Comparison of ENCODE assay signal across 19 cellular contexts in genomic region chr6:125340175-125340835, GRCh38. TPM values are rescaled to one million over a fixed set of nuclear protein-coding genes. Genes with fewer than 3 reads are reported as not detected.
DNase-seq lines count a peak whose midpoint lies in the region; ATAC-seq and TF ChIP-seq lines count a peak whose summit lies in the region.
"Had no signal": no experiment of that assay in that cellular context is flagged by ENCODE, and none has a peak within 500 bp of the region (broad histone marks: within the 10 kb centered on the region; RNA-seq: fewer than 3 reads in every experiment).

No MANE protein-coding gene starts in this region.

- no peak overlapping the region for H3K9ac ChIP-seq in liver (ENCODE audit: low read depth in 1 of 2, low read length in 2 of 2)
- H3K9ac ChIP-seq: BLaER1 treated with 17β-estradiol and CSF1 and Interleukin-3, amounts not matched to agents 10 nM and 100 nM had no signal

- TF ChIP-seq POLR2A in right lobe of liver (IDR thresholded peaks at IDR 0.05): no peak

- no peak for TF ChIP-seq RAD21 in liver (IDR thresholded peaks at IDR 0.05)

- H3K4me3 Mint-ChIP-seq in mesothelial cell of epicardium: no peak overlapping the region
- H3K4me3 Mint-ChIP-seq in activated T-cell treated with anti-CD3 and anti-CD28 coated beads, Interleukin-2, amount 50 U/mL, for 4 hours: no peak overlapping the region
- H3K4me3 Mint-ChIP-seq: B cell; CD8-positive, alpha-beta T cell; HFFc6 had no signal

- H3K27ac ChIP-seq in liver (ENCODE audit: low read depth in 1 of 2, low read length in 2 of 2) (no peak overlapping the region), right lobe of liver (no peak overlapping the region), heart right ventricle (peak overlapping the region in 9 of 10 donors; percentile 10 to 79 (median 40)), aorta (ENCODE audit: low read depth in 1 of 2, low read length in 2 of 2) (no peak overlapping the region)
- H3K27ac ChIP-seq: BLaER1 treated with 17β-estradiol and CSF1 and Interleukin-3, amounts not matched to agents 10 nM and 100 nM had no signal

- intact Hi-C loops in right lobe of liver (cut with DNase I) (no loop called here), heart right ventricle (cut with DNase I) (loop anchor here in 1 of 10 donors (10.0 kb wide), 1 partner anchor 94 kb away; no protein-coding TSS in a partner anchor), aorta (cut with DNase I) (no loop called here)

- TF ChIP-seq CTCF in liver (IDR thresholded peaks at IDR 0.05; ENCODE audit: low read depth, low read length, missing input control) (no peak), right lobe of liver (IDR thresholded peaks at IDR 0.05) (no peak), heart right ventricle (IDR thresholded peaks at IDR 0.05) (no peak), mesothelial cell of epicardium (IDR thresholded peaks at IDR 0.05; ENCODE audit: unreplicated experiment) (no peak)

- 81% methylated on average over 3 of the region's 3 CpGs for WGBS in liver
- 80% methylated on average over 3 of the region's 3 CpGs for WGBS in right lobe of liver (ENCODE audit: insufficient coverage, low coverage, low lambda C conversion rate, missing lambda C conversion rate)
- 32 to 41% methylated on average over 3 of the region's 3 CpGs for WGBS in heart right ventricle, 2 donors
- 43 to 52% methylated on average over 3 of the region's 3 CpGs for WGBS in aorta, 2 donors

- no peaks in the 10 kb centered on the region for H3K4me1 ChIP-seq in liver (ENCODE audit: control insufficient read depth in 4 of 4, insufficient read depth in 4 of 4, low read length in 3 of 4)
- H3K4me1 ChIP-seq in right lobe of liver: no peaks in the 10 kb centered on the region
- peaks cover 0 to 20% (median 4%) of the 10 kb centered on the region in 9 donors for H3K4me1 ChIP-seq in heart right ventricle
- peaks cover 0 to 4% of the 10 kb centered on the region in 2 donors for H3K4me1 ChIP-seq in aorta (ENCODE audit: control insufficient read depth in 1 of 2, insufficient read depth in 2 of 2, low read length in 2 of 2)

- H3K4me1 Mint-ChIP-seq in mesothelial cell of epicardium: peaks cover 18% of the 10 kb centered on the region
- no peaks in the 10 kb centered on the region for H3K4me1 Mint-ChIP-seq in activated T-cell treated with anti-CD3 and anti-CD28 coated beads, Interleukin-2, amount 50 U/mL, for 4 hours (ENCODE audit: low read depth)
- H3K4me1 Mint-ChIP-seq: B cell had no signal

- H3K27ac Mint-ChIP-seq in mesothelial cell of epicardium: peak overlapping the region; percentile 28
- H3K27ac Mint-ChIP-seq: B cell; CD8-positive, alpha-beta T cell; HFFc6 had no signal

- no peaks in the 10 kb centered on the region for H3K36me3 ChIP-seq in liver (ENCODE audit: control insufficient read depth in 4 of 4, insufficient read depth in 3 of 4, low read depth in 1 of 4, low read length in 3 of 4)
- H3K36me3 ChIP-seq in right lobe of liver: no peaks in the 10 kb centered on the region
- H3K36me3 ChIP-seq in heart right ventricle: no peaks in the 10 kb centered on the region
- H3K36me3 ChIP-seq in aorta (ENCODE audit: control insufficient read depth in 1 of 2, insufficient read depth in 2 of 2, low read length in 1 of 2): no peaks in the 10 kb centered on the region
- H3K36me3 ChIP-seq: BLaER1 treated with 17β-estradiol and CSF1 and Interleukin-3, amounts not matched to agents 10 nM and 100 nM had no signal

- H3K9me3 Mint-ChIP-seq in mesothelial cell of epicardium: peaks cover 7% of the 10 kb centered on the region
- no peaks in the 10 kb centered on the region for H3K9me3 Mint-ChIP-seq in activated T-cell treated with anti-CD3 and anti-CD28 coated beads, Interleukin-2, amount 50 U/mL, for 4 hours
- H3K9me3 Mint-ChIP-seq: CD8-positive, alpha-beta T cell; HFFc6 had no signal

- H3K9me3 ChIP-seq in liver (ENCODE audit: control insufficient read depth in 4 of 4, low read length in 3 of 4): no peaks in the 10 kb centered on the region
- H3K9me3 ChIP-seq in right lobe of liver: no peaks in the 10 kb centered on the region
- peaks cover 0 to 5% (median 0%) of the 10 kb centered on the region in 11 donors for H3K9me3 ChIP-seq in heart right ventricle
- H3K9me3 ChIP-seq in aorta (ENCODE audit: control insufficient read depth, low read length): no peaks in the 10 kb centered on the region

- H3K4me3 ChIP-seq in liver (ENCODE audit: low read depth in 1 of 3, low read length in 3 of 3): no peak overlapping the region
- H3K4me3 ChIP-seq in right lobe of liver: no peak overlapping the region
- no peak overlapping the region for H3K4me3 ChIP-seq in heart right ventricle
- no peak overlapping the region for H3K4me3 ChIP-seq in aorta (ENCODE audit: low read length in 2 of 2)
- H3K4me3 ChIP-seq: BLaER1 treated with 17β-estradiol and CSF1 and Interleukin-3, amounts not matched to agents 10 nM and 100 nM had no signal

- DNase-seq in right lobe of liver (no peak), heart right ventricle (peak in 1 of 2 donors; percentile 64), mesothelial cell of epicardium (ENCODE audit: low spot score in 2 of 2, unreplicated experiment in 2 of 2) (no peak), aorta (no peak), NCI-H345 treated with DMSO at 0.1 percent for 48 hours (lab: John Stamatoyannopoulos, UW; ENCODE audit: unreplicated experiment) (no peak)
- no peak for DNase-seq in activated T-cell treated with anti-CD3 and anti-CD28 coated beads, Interleukin-2, amount 50 U/mL, for 4 hours
- DNase-seq: Calu3; CD8-positive, alpha-beta T cell; DMS79 treated with DMSO at 0.1 percent for 48 hours; GF-D8; GOT3; H7; HFFc6 had no signal

- H3K27me3 ChIP-seq in liver (ENCODE audit: control insufficient read depth in 4 of 4, insufficient read depth in 4 of 4, low read length in 3 of 4) (no peaks in the 10 kb centered on the region), right lobe of liver (no peaks in the 10 kb centered on the region), heart right ventricle (no peaks in the 10 kb centered on the region), aorta (ENCODE audit: control insufficient read depth in 1 of 2, insufficient read depth in 2 of 2, low read length in 1 of 2) (no peaks in the 10 kb centered on the region)
- H3K27me3 ChIP-seq: BLaER1 treated with 17β-estradiol and CSF1 and Interleukin-3, amounts not matched to agents 10 nM and 100 nM had no signal

- H3K36me3 Mint-ChIP-seq in mesothelial cell of epicardium: no peaks in the 10 kb centered on the region
- H3K36me3 Mint-ChIP-seq in activated T-cell treated with anti-CD3 and anti-CD28 coated beads, Interleukin-2, amount 50 U/mL, for 4 hours (ENCODE audit: insufficient read depth): no peaks in the 10 kb centered on the region
- H3K36me3 Mint-ChIP-seq: CD8-positive, alpha-beta T cell had no signal

- no peaks in the 10 kb centered on the region for H3K27me3 Mint-ChIP-seq in mesothelial cell of epicardium (ENCODE audit: low read depth)
- peaks cover 12% of the 10 kb centered on the region for H3K27me3 Mint-ChIP-seq in activated T-cell treated with anti-CD3 and anti-CD28 coated beads, Interleukin-2, amount 50 U/mL, for 4 hours (ENCODE audit: low read depth)

- ATAC-seq in right lobe of liver: no peak
- ATAC-seq in heart right ventricle: peak; percentile 79 to 98 (median 94)
- ATAC-seq in aorta (ENCODE audit: low FRiP score): peak; percentile 47
- no peak for ATAC-seq in HG03175 (IDR thresholded peaks at IDR 0.05; ENCODE audit: unreplicated experiment)
- ATAC-seq in activated T-cell treated with anti-CD3 and anti-CD28 coated beads, Interleukin-2, amount 50 U/mL, for 4 hours: no peak
- ATAC-seq: CD8-positive, alpha-beta T cell; HCT116; HepG2 had no signal

TF ChIP-seq in liver, 16 proteins besides CTCF, POLR2A, EP300 and RAD21:
- no peak for TF ChIP-seq TAF1 (conservative IDR thresholded peaks at IDR 0.05)
- TF ChIP-seq, protein P1, sequence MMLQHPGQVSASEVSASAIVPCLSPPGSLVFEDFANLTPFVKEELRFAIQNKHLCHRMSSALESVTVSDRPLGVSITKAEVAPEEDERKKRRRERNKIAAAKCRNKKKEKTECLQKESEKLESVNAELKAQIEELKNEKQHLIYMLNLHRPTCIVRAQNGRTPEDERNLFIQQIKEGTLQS (IDR thresholded peaks at IDR 0.05): no peak
- TF ChIP-seq REST (IDR thresholded peaks at IDR 0.05): no peak
- TF ChIP-seq RXRA (IDR thresholded peaks at IDR 0.05): peak in 1 of 2 donors; percentile 27
- TF ChIP-seq FOXA1 (IDR thresholded peaks at IDR 0.05): no peak
- peak; percentile 20 for TF ChIP-seq NR2F2 (IDR thresholded peaks at IDR 0.05)
TF ChIP-seq in liver: peak in this region for 2.

RNA-seq across cellular contexts. Expression of gene HDDC2, which starts 38.5 kb away (rescaled TPM):
- 10 to 100 TPM in 1 of 2 donors, 1 to 10 TPM in 1; 8.8 to 21.0 TPM for total RNA-seq in liver
- polyA plus RNA-seq in liver: 10 to 100 TPM in 1 of 2 donors, 1 to 10 TPM in 1; 9.6 to 14.0 TPM
- total RNA-seq in right lobe of liver: 10 to 100 TPM in 3 of 6 experiments, 1 to 10 TPM in 3; 6.8 to 15.6 (median 9.5) TPM
- 100 to 1,000 TPM in 5 of 10 donors, 10 to 100 TPM in 5; 70.9 to 107 (median 95.1) TPM for total RNA-seq in heart right ventricle
- 100 to 1,000 TPM; 103 TPM for polyA plus RNA-seq in heart right ventricle
- total RNA-seq in mesothelial cell of epicardium: 102 to 111 TPM (median 103 TPM) in 3 replicates
- total RNA-seq in aorta: 10 to 100 TPM; 48.0 to 60.9 TPM
- 100 to 1,000 TPM in 1 of 2 donors, 10 to 100 TPM in 1; 89.7 to 157 TPM for polyA plus RNA-seq in aorta
- 100 to 1,000 TPM in 1 of 3 donors, 10 to 100 TPM in 2; 89.5 to 114 (median 92.8) TPM for total RNA-seq in activated T-cell treated with anti-CD3 and anti-CD28 coated beads, Interleukin-2, amount 50 U/mL, for 4 hours

Comparison
In these comparisons a context has a peak if more than half of its experiments do, and no peak if none do; other contexts are left out.
1. H3K27ac ChIP-seq: peak in heart right ventricle (9 of 10); none in liver (0 of 2), right lobe of liver (0 of 3) and aorta (0 of 2).
2. ATAC-seq: peak in heart right ventricle (8 of 8) and aorta (single experiment); none in right lobe of liver (0 of 4), HG03175 (single experiment) and activated T-cell treated with anti-CD3 and anti-CD28 coated beads, Interleukin-2, amount 50 U/mL, for 4 hours (0 of 2).